ENCODE assay signal across 21 cellular contexts in the genomic region with DNA sequence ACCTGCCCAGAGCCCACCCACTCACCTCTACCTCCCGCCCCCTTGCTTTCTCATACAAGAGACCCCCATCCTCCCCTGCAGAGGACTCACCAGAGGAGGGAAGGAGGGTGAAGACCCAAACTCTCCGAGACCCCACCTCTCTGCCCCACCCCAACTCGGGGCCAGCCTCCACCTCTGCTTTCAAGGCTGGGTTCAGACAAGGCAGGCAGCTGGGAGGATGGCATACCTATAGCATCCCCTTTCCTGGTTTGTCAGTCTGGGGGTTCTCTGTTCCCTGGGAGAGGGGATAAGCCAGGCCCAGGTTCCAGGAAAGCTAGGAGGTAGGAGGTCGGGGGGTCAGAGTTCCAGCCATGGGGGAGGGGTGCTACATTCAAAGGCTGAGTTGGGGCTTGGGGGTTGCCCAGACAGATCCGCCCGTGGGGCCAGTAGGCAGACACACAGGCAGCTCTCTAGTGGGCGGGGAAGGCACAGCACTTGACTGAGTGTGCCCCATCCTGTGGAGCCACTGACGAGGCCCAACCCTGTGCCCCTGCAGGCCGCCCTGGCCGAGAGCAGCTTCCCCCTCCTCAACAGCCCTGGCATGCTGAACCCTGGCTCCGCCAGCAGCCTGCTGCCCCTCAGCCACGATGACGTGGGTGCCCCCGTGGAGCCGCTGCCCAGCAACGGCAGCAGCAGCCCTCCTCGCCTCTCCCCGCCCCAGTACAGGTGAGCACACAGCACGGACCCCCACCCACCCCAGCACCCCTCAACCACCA. TPM values are rescaled to one million over a fixed set of nuclear protein-coding genes. Genes with fewer than 3 reads are reported as not detected.
"Had no signal": no experiment of that assay in that cellular context is flagged by ENCODE, and none has a peak within 500 bp of the region (broad histone marks: within the 10 kb centered on the region; RNA-seq: fewer than 3 reads in every experiment).

No MANE protein-coding gene starts in this region.

- H3K27ac Mint-ChIP-seq: activated B cell treated with CpG ODN at 0.5 μM for 24 hours; activated CD4-positive, alpha-beta memory T cell treated with anti-CD3 and anti-CD28 coated beads, Interleukin-2, amount 10 ng/mL, durations not matched to agents 7 days and 5 days; mesothelial cell of epicardium; type B pancreatic cell had no signal

- H3K27me3 Mint-ChIP-seq: activated B cell treated with CpG ODN at 0.5 μM for 24 hours; activated CD4-positive, alpha-beta memory T cell treated with anti-CD3 and anti-CD28 coated beads, Interleukin-2, amount 10 ng/mL, durations not matched to agents 7 days and 5 days; activated naive CD4-positive, alpha-beta T cell treated with anti-CD3 and anti-CD28 coated beads, Interleukin-2, amount 50 U/mL, for 24 hours; type B pancreatic cell had no signal

- H3K4me1 ChIP-seq: testis had no signal

- DNase-seq: activated B cell treated with CpG ODN at 0.5 μM for 24 hours; activated CD4-positive, alpha-beta memory T cell treated with anti-CD3 and anti-CD28 coated beads, Interleukin-2, amount 10 ng/mL, durations not matched to agents 7 days and 5 days; activated CD4-positive, alpha-beta T cell treated with anti-CD3 and anti-CD28 coated beads for 4 hours; activated effector memory CD4-positive, alpha-beta T cell treated with anti-CD3 and anti-CD28 coated beads, Interleukin-2, amount 50 U/mL, for 16 hours; activated T-cell treated with anti-CD3 and anti-CD28 coated beads, Interleukin-2, amount 50 U/mL, for 48 hours; cerebellar nuclear complex; dermis blood vessel endothelial cell; effector memory CD4-positive, alpha-beta T cell; nucleus accumbens; stimulated activated CD4-positive, alpha-beta T cell treated with anti-CD3 and anti-CD28 coated beads, Interleukin-15, amount 100 ng/mL, for 24 hours; stimulated activated CD4-positive, alpha-beta T cell treated with anti-CD3 and anti-CD28 coated beads, Interleukin-2, amount 100 ng/mL, for 48 hours; testis had no signal

- H3K27ac ChIP-seq: esophagus muscularis mucosa, gastroesophageal sphincter, heart left ventricle, testis had no signal

- ATAC-seq: gastroesophageal sphincter, heart left ventricle had no signal

- H3K4me3 Mint-ChIP-seq: activated B cell treated with CpG ODN at 0.5 μM for 24 hours; activated CD4-positive, alpha-beta memory T cell treated with anti-CD3 and anti-CD28 coated beads, Interleukin-2, amount 10 ng/mL, durations not matched to agents 7 days and 5 days; activated naive CD4-positive, alpha-beta T cell treated with anti-CD3 and anti-CD28 coated beads, Interleukin-2, amount 50 U/mL, for 24 hours; mesothelial cell of epicardium; nephron; type B pancreatic cell had no signal

- H3K36me3 Mint-ChIP-seq: activated naive CD4-positive, alpha-beta T cell treated with anti-CD3 and anti-CD28 coated beads, Interleukin-2, amount 50 U/mL, for 24 hours; type B pancreatic cell had no signal

- H3K9me3 Mint-ChIP-seq: activated B cell treated with CpG ODN at 0.5 μM for 24 hours; activated CD4-positive, alpha-beta memory T cell treated with anti-CD3 and anti-CD28 coated beads, Interleukin-2, amount 10 ng/mL, durations not matched to agents 7 days and 5 days; activated naive CD4-positive, alpha-beta T cell treated with anti-CD3 and anti-CD28 coated beads, Interleukin-2, amount 50 U/mL, for 24 hours; mesothelial cell of epicardium; nephron; type B pancreatic cell had no signal

- H3K27me3 ChIP-seq: esophagus muscularis mucosa, gastroesophageal sphincter, heart left ventricle, testis had no signal

- FAIRE-seq: endothelial cell of umbilical vein, islet of Langerhans had no signal

- H3K9me3 ChIP-seq: esophagus muscularis mucosa, gastroesophageal sphincter, heart left ventricle, testis had no signal

- H3K4me3 ChIP-seq: esophagus muscularis mucosa, gastroesophageal sphincter, heart left ventricle, testis had no signal

- H3K4me1 Mint-ChIP-seq: activated CD4-positive, alpha-beta memory T cell treated with anti-CD3 and anti-CD28 coated beads, Interleukin-2, amount 10 ng/mL, durations not matched to agents 7 days and 5 days; activated naive CD4-positive, alpha-beta T cell treated with anti-CD3 and anti-CD28 coated beads, Interleukin-2, amount 50 U/mL, for 24 hours had no signal

RNA-seq across cellular contexts. Expression of gene MDFI, which starts 40.8 kb away (rescaled TPM):
- total RNA-seq: activated B cell treated with CpG ODN at 0.5 μM for 24 hours; activated CD4-positive, alpha-beta memory T cell treated with anti-CD3 and anti-CD28 coated beads, Interleukin-2, amount 10 ng/mL, durations not matched to agents 7 days and 5 days had no signal
